8 cellular contexts compared by ENCODE assay signal in genomic region chr20:37693629-37694626, GRCh38. TPM values are rescaled to one million over a fixed set of nuclear protein-coding genes. Genes with fewer than 3 reads are reported as not detected.
DNase-seq lines count a peak whose midpoint lies in the region; ATAC-seq and TF ChIP-seq lines count a peak whose summit lies in the region.

Gene CTNNBL1 (plus strand): TSS chr20:37694030. CDS start chr20:37694123, 93 bp downstream.

- H3K4me1 ChIP-seq in heart right ventricle (peaks cover 3 to 25% (median 19%) of the 10 kb centered on the region in 9 donors), upper lobe of left lung (peaks cover 14 to 24% (median 17%) of the 10 kb centered on the region in 4 donors)

- peak in 1 of 4 donors; percentile 44 for TF ChIP-seq EP300 in upper lobe of left lung (IDR thresholded peaks at IDR 0.05)

- H3K27ac ChIP-seq in adipose tissue (ENCODE audit: low read depth, low read length) = no peak within 1 kb of the TSS
- peak within 1 kb of the TSS in 8 of 10 donors; percentile 46 to 87 (median 76) for H3K27ac ChIP-seq in heart right ventricle
- H3K27ac ChIP-seq in upper lobe of left lung = peak within 1 kb of the TSS; percentile 50 to 86 (median 71)

- WGBS in adipose tissue, 3 donors = 1 to 2% (median 1%) methylated on average over 49 to 54 of the region's 54 CpGs
- WGBS in heart right ventricle, 2 donors = 1% methylated on average over 54 of the region's 54 CpGs
- WGBS in upper lobe of left lung, 2 donors = 2% methylated on average over 36 to 54 of the region's 54 CpGs

- in situ Hi-C loops in GM13976 (cut with MboI; ENCODE audit: low sequenced_read_pairs, unreplicated experiment) = no loop called here

- H3K4me3 ChIP-seq in heart right ventricle (peak within 1 kb of the TSS; percentile 68 to 98 (median 84)), upper lobe of left lung (peak within 1 kb of the TSS; percentile 66 to 85 (median 76))

- peak in 3 of 4 donors; percentile 39 to 90 (median 79) for TF ChIP-seq POLR2A in upper lobe of left lung (IDR thresholded peaks at IDR 0.05)

- TF ChIP-seq CTCF in GM13976 (IDR thresholded peaks at IDR 0.05; ENCODE audit: borderline replicate concordance, control extremely low read depth, extremely low read depth, insufficient read depth, missing control alignments) = no peak
- TF ChIP-seq CTCF in heart right ventricle (IDR thresholded peaks at IDR 0.05) = peak in 3 of 9 donors; percentile 8 to 28 (median 17)
- TF ChIP-seq CTCF in upper lobe of left lung (IDR thresholded peaks at IDR 0.05) = peak in 1 of 6 experiments; percentile 42

- H3K27me3 ChIP-seq in heart right ventricle (peaks cover 0 to 26% (median 0%) of the 10 kb centered on the region in 7 donors), upper lobe of left lung (no peaks in the 10 kb centered on the region)

- peaks cover 0 to 5% (median 0%) of the 10 kb centered on the region in 9 donors for H3K36me3 ChIP-seq in heart right ventricle
- H3K36me3 ChIP-seq in upper lobe of left lung = no peaks in the 10 kb centered on the region

- H3K9me3 ChIP-seq in heart right ventricle (no peaks in the 10 kb centered on the region), upper lobe of left lung (no peaks in the 10 kb centered on the region)

- ATAC-seq in HG02870 (IDR thresholded peaks at IDR 0.05; ENCODE audit: unreplicated experiment) (peak; percentile 60), heart right ventricle (peak; percentile 98 to 99 (median 99)), upper lobe of left lung (ENCODE audit: low FRiP score in 2 of 2) (peak; percentile 99 to 100)

- DNase-seq in GM13976 (ENCODE audit: low spot score) (peak; percentile 95), NCI-H146 treated with DMSO at 0.1 percent for 48 hours (lab: John Stamatoyannopoulos, UW; ENCODE audit: unreplicated experiment) (peak; percentile 96), T-helper 1 cell (peak; percentile 90 to 98 (median 93)), heart right ventricle (peak; percentile 98 to 99), posterior vena cava (ENCODE audit: low spot score) (peak; percentile 99), upper lobe of left lung (peak; percentile 98)

- intact Hi-C loops in heart right ventricle (cut with DNase I) = loop anchor here in 1 of 10 donors (10.0 kb wide), 1 partner anchor 291 kb away; no protein-coding TSS in a partner anchor
- intact Hi-C loops in posterior vena cava (cut with DNase I) = no loop called here

RNA-seq across cellular contexts. Expression of gene CTNNBL1, which starts in this region (rescaled TPM):
- 10 to 100 TPM; 19.5 to 54.3 (median 30.1) TPM for polyA plus RNA-seq in adipose tissue
- 10 to 100 TPM; 43.2 to 62.2 (median 52.0) TPM for total RNA-seq in heart right ventricle
- 100 to 1,000 TPM in 1 of 2 donors, 10 to 100 TPM in 1; 42.2 to 104 TPM for polyA plus RNA-seq in heart right ventricle
- total RNA-seq in posterior vena cava = 10 to 100 TPM; 44.1 to 54.0 TPM
- 10 to 100 TPM; 25.1 to 61.0 (median 29.1) TPM for total RNA-seq in upper lobe of left lung
